Comparison of ENCODE assay signal across 2 cellular contexts in genomic region chr19:13503570-13504235, GRCh38.
TF ChIP-seq lines count a peak whose summit lies in the region.

No MANE protein-coding gene starts in this region.

TF ChIP-seq in WTC11, 78 proteins besides CTCF, POLR2A, EP300 and RAD21 (continues in another document):
- TF ChIP-seq FOXK1 (CRISPR knock-in tag; IDR thresholded peaks at IDR 0.05) (no peak), ZNF281 (CRISPR knock-in tag; IDR thresholded peaks at IDR 0.05) (no peak), ZMAT4 (CRISPR knock-in tag; IDR thresholded peaks at IDR 0.05) (no peak), ATF2 (CRISPR knock-in tag; IDR thresholded peaks at IDR 0.05; ENCODE audit: borderline replicate concordance, low read depth) (no peak), ZNF425 (CRISPR knock-in tag; conservative IDR thresholded peaks at IDR 0.05) (no peak), MAX (CRISPR knock-in tag; IDR thresholded peaks at IDR 0.05) (no peak), CDX4 (CRISPR knock-in tag; IDR thresholded peaks at IDR 0.05; ENCODE audit: borderline replicate concordance) (no peak), TEAD4 (CRISPR knock-in tag; IDR thresholded peaks at IDR 0.05) (no peak), PREB (CRISPR knock-in tag; IDR thresholded peaks at IDR 0.05; ENCODE audit: borderline replicate concordance) (no peak), GTF2I (CRISPR knock-in tag; conservative IDR thresholded peaks at IDR 0.05) (no peak), ZNF263 (CRISPR knock-in tag; IDR thresholded peaks at IDR 0.05; ENCODE audit: low read depth) (no peak), NFYB (CRISPR knock-in tag; conservative IDR thresholded peaks at IDR 0.05; ENCODE audit: low read depth) (no peak)

TF ChIP-seq in H1, 55 proteins besides CTCF, POLR2A, EP300 and RAD21:
- no peak for TF ChIP-seq BRCA1 (IDR thresholded peaks at IDR 0.05; ENCODE audit: low read depth, low read length)
- no peak for TF ChIP-seq POU5F1 (IDR thresholded peaks at IDR 0.05; ENCODE audit: low read depth, low read length)
- TF ChIP-seq BCL11A (IDR thresholded peaks at IDR 0.05; ENCODE audit: low read depth in 2 of 2, low read length in 2 of 2) = no peak
- TF ChIP-seq SIN3A (conservative IDR thresholded peaks at IDR 0.05 in 1 of 2, IDR thresholded peaks at IDR 0.05 in 1 of 2; ENCODE audit: low read depth in 1 of 2, low read length in 2 of 2) = no peak
- TF ChIP-seq SRF (IDR thresholded peaks at IDR 0.05; ENCODE audit: low read depth, low read length) = no peak
- no peak for TF ChIP-seq NRF1 (IDR thresholded peaks at IDR 0.05; ENCODE audit: low read depth, low read length)
- TF ChIP-seq SIX5 (IDR thresholded peaks at IDR 0.05; ENCODE audit: low read depth, low read length) = no peak
- no peak for TF ChIP-seq HDAC2 (IDR thresholded peaks at IDR 0.05; ENCODE audit: borderline replicate concordance in 1 of 2, low read depth in 2 of 2, low read length in 2 of 2)
- no peak for TF ChIP-seq CHD1 (IDR thresholded peaks at IDR 0.05; ENCODE audit: low read depth, low read length)
- no peak for TF ChIP-seq USF2 (IDR thresholded peaks at IDR 0.05; ENCODE audit: low read length)
- TF ChIP-seq NANOG (IDR thresholded peaks at IDR 0.05; ENCODE audit: insufficient read depth, low read depth, low read length, poor library complexity, severe bottlenecking) = no peak
- no peak for TF ChIP-seq CEBPB (IDR thresholded peaks at IDR 0.05; ENCODE audit: low read depth, low read length)
- no peak for TF ChIP-seq KDM1A (IDR thresholded peaks at IDR 0.05; ENCODE audit: borderline replicate concordance, low read length)
- no peak for TF ChIP-seq ZNF274 (IDR thresholded peaks at IDR 0.05; ENCODE audit: borderline replicate concordance, extremely low read depth, low read length)
- TF ChIP-seq CBX8 (IDR thresholded peaks at IDR 0.05; ENCODE audit: borderline replicate concordance, low read depth, low read length) = no peak
